1 cellular context compared by ENCODE assay signal in the genomic region with DNA sequence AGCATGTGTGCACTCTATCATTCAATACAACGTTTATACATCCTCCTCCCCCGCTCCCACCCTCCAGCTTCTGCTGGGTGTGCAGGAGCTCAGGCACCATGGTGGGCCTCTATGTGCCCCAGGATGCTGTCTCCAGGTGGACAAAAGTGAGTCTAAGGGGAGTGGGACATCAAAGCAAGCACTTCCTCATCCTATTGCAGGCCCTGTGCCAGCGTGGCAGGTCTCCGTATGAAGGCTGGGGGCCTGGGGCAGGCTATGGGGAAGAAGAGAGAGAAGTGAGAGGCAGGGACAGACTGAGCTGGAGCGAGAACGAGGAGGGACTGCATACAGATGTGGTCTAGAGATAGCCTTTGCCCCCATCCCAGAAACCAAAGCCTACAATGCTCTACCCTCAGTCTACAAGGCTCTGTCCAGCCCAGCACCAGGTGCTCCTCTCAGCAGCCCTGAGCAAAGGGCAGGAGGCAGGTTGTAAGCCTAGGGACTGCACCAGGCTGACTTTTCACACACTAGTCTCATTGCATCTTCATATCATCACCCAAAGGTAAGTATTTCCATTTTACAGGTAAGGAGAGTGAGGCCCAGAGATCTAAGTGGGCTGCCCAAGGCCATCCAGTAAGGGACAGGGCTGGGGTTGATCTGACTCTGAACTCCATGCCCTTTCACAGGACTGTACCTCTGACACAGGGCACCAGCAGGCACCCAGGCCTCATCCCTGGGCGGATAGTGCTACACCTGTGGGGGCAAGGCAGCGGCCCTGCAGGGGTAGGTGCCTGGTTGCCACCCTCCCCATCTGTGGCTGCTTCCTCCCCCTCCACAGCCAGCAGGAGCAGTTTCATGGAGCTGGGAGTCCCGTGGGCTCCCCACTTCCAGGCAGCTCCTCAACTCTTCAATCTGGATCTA.
A peak's percentile ranks its signal among the peaks of the same experiment; 100 is the strongest.
TF ChIP-seq lines count a peak whose summit lies in the region.

No MANE protein-coding gene starts in this region.

TF ChIP-seq in HepG2, 621 proteins besides CTCF, POLR2A, EP300 and RAD21:
- TF ChIP-seq, protein P1, sequence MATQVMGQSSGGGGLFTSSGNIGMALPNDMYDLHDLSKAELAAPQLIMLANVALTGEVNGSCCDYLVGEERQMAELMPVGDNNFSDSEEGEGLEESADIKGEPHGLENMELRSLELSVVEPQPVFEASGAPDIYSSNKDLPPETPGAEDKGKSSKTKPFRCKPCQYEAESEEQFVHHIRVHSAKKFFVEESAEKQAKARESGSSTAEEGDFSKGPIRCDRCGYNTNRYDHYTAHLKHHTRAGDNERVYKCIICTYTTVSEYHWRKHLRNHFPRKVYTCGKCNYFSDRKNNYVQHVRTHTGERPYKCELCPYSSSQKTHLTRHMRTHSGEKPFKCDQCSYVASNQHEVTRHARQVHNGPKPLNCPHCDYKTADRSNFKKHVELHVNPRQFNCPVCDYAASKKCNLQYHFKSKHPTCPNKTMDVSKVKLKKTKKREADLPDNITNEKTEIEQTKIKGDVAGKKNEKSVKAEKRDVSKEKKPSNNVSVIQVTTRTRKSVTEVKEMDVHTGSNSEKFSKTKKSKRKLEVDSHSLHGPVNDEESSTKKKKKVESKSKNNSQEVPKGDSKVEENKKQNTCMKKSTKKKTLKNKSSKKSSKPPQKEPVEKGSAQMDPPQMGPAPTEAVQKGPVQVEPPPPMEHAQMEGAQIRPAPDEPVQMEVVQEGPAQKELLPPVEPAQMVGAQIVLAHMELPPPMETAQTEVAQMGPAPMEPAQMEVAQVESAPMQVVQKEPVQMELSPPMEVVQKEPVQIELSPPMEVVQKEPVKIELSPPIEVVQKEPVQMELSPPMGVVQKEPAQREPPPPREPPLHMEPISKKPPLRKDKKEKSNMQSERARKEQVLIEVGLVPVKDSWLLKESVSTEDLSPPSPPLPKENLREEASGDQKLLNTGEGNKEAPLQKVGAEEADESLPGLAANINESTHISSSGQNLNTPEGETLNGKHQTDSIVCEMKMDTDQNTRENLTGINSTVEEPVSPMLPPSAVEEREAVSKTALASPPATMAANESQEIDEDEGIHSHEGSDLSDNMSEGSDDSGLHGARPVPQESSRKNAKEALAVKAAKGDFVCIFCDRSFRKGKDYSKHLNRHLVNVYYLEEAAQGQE (IDR thresholded peaks at IDR 0.05; ENCODE audit: borderline replicate concordance in 1 of 2, low read depth in 1 of 2, low read length in 2 of 2), result 0 out of 4 replicates have a peak, but pooled peaks of 1 of the 2 experiments have one; percentile 30
- 0 out of 2 replicates have a peak, but pooled peaks have one; percentile 9 for TF ChIP-seq ZNF629 (CRISPR knock-in tag; conservative IDR thresholded peaks at IDR 0.05)
- TF ChIP-seq, protein P2, sequence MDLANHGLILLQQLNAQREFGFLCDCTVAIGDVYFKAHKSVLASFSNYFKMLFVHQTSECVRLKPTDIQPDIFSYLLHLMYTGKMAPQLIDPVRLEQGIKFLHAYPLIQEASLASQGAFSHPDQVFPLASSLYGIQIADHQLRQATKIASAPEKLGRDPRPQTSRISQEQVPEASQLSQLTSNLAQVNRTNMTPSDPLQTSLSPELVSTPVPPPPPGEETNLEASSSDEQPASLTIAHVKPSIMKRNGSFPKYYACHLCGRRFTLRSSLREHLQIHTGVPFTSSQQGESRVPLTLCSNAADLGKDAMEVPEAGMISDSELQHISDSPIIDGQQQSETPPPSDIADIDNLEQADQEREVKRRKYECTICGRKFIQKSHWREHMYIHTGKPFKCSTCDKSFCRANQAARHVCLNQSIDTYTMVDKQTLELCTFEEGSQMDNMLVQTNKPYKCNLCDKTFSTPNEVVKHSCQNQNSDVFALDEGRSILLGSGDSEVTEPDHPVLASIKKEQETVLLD (CRISPR knock-in tag; IDR thresholded peaks at IDR 0.05; ENCODE audit: low read depth), result no peak
- TF ChIP-seq SSRP1 (CRISPR knock-in tag; IDR thresholded peaks at IDR 0.05), result no peak
- TF ChIP-seq ZNF878 (CRISPR knock-in tag; IDR thresholded peaks at IDR 0.05), result no peak
- TF ChIP-seq CEBPG (CRISPR knock-in tag; IDR thresholded peaks at IDR 0.05), result no peak
